Comparison of ENCODE assay signal across 8 cellular contexts in the genomic region with DNA sequence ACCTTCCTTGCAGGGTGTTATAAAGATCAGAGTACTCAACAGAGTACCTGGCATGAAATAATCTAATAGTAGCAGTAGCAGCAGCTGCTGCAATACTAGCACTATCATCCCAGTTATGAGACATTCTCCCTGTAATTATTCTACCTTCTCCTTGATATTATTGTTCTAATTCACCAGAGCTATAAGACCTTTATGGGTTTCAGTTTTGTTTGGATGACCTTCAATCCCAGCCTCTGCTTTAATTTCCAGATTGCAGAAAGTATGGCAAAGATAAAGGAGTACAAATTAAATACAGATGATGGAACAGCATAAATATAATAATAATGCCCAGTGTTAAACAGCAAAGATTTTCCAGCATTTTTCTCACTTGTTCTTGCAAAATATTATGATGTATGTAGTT.
"Had no signal": no experiment of that assay in that cellular context is flagged by ENCODE, and none has a peak within 500 bp of the region (broad histone marks: within the 10 kb centered on the region; RNA-seq: fewer than 3 reads in every experiment).

No MANE protein-coding gene starts in this region.

- FAIRE-seq: H1, H54, HTR-8/SVneo, K562 had no signal

- H3K4me1 Mint-ChIP-seq: GM23338 had no signal

- DNase-seq: H9, HCEC 1CT, IMR-90 had no signal

- H3K27ac Mint-ChIP-seq: GM23338 had no signal

- H3K4me3 Mint-ChIP-seq: GM23338, H9 had no signal

- ATAC-seq: GM23338, K562 had no signal
